18 cellular contexts compared by ENCODE assay signal in the genomic region with DNA sequence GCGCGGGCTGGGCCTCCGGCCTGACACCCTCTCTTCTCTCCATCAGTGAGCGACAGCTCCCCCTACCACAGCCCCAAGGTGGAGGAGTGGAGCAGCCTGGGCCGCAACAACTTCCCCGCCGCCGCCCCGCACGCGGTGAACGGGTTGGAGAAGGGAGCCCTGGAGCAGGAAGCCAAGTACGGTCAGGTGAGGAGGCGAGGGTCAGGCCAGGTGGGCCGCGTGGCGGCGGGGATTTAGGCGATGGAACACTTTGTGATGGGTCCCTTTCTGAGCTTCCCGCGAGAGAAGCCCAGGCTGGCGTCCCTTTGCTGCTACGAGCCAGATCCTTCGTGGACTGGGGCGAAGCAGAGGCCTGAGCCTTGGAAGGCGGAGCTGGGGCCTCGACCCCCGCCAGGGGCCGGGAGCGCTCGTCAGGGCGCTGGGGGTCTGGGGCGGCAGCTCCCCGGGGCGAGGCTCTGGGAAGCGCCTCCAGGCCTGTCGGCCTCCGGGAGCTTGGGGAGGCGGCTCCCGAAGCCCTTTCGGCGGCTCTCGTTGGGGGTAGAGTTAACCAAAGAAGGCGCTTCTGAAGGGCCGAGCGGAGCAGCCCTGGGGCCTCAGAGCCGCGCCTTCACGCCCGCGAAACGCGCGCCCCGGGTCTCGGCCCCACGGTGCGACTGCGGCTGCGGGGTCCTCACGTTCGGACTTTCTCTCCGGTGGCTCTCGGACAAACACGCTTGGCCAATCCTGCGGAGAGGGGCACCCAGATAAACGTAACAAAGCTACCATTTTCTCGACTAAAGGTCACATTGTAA. TPM values are rescaled to one million over a fixed set of nuclear protein-coding genes. Genes with fewer than 3 reads are reported as not detected.
DNase-seq lines count a peak whose midpoint lies in the region; ATAC-seq lines count a peak whose summit lies in the region.
"Had no signal": no experiment of that assay in that cellular context is flagged by ENCODE, and none has a peak within 500 bp of the region (broad histone marks: within the 10 kb centered on the region; RNA-seq: fewer than 3 reads in every experiment).

No MANE protein-coding gene starts in this region.

- peaks cover 2 to 10% of the 10 kb centered on the region in 2 donors for H3K4me1 Mint-ChIP-seq in immature natural killer cell

- H3K36me3 ChIP-seq in skeletal muscle satellite cell (ENCODE audit: insufficient read depth, low read length): no peaks in the 10 kb centered on the region

- peaks cover 20 to 36% (median 20%) of the 10 kb centered on the region in 3 donors for H3K27me3 Mint-ChIP-seq in immature natural killer cell (ENCODE audit: low read depth in 3 of 3)

- peak overlapping the region; percentile 94 for H3K4me2 ChIP-seq in skeletal muscle satellite cell (ENCODE audit: low read length)

- peaks cover 0 to 15% (median 4%) of the 10 kb centered on the region in 3 donors for H3K36me3 Mint-ChIP-seq in immature natural killer cell

- no peak overlapping the region for H3K27ac Mint-ChIP-seq in immature natural killer cell
- H3K27ac Mint-ChIP-seq: CD4-positive, alpha-beta memory T cell; dendritic cell treated with granulocyte-macrophage colony-stimulating factor and Interleukin-4, amounts not matched to agents 40 ng/mL and 50 ng/mL, for 4 days had no signal

- peak; percentile 36 for DNase-seq in DMS53 (lab: John Stamatoyannopoulos, UW)
- no peak for DNase-seq in DMS53 treated with DMSO at 0.1 percent for 48 hours (lab: John Stamatoyannopoulos, UW; ENCODE audit: unreplicated experiment)
- peak; percentile 82 for DNase-seq in ecto neural progenitor cell (ENCODE audit: low spot score)
- DNase-seq in islet precursor cell: peak; percentile 73
- DNase-seq in immature natural killer cell: no peak
- DNase-seq in NCI-H446 (lab: John Stamatoyannopoulos, UW): no peak
- DNase-seq: activated T-cell treated with anti-CD3 and anti-CD28 coated beads, Interleukin-2, amount 50 U/mL, for 72 hours; amniotic stem cell; CD4-positive, alpha-beta memory T cell; foreskin keratinocyte; GDM1; naive thymus-derived CD4-positive, alpha-beta T cell; NCI-H2029 treated with DMSO at 0.1 percent for 48 hours; stimulated activated naive CD4-positive, alpha-beta T cell treated with Interleukin-2 at 50 U/mL for 16 hours; T-helper 2 cell had no signal

- H3K9me3 ChIP-seq in skeletal muscle satellite cell (replicated peaks; ENCODE audit: low read length): no peaks in the 10 kb centered on the region

- peaks cover 44% of the 10 kb centered on the region for H3K4me1 ChIP-seq in skeletal muscle satellite cell (ENCODE audit: control insufficient read depth, insufficient read depth, low read length)
- H3K4me1 ChIP-seq: foreskin keratinocyte had no signal

- H3K4me3 ChIP-seq in skeletal muscle satellite cell (ENCODE audit: low read length): peak overlapping the region; percentile 15

- H3K9ac ChIP-seq in skeletal muscle satellite cell (ENCODE audit: low read depth, low read length): peak overlapping the region; percentile 37

- no peak for ATAC-seq in GM18519 (IDR thresholded peaks at IDR 0.05; ENCODE audit: low FRiP score, unreplicated experiment)
- ATAC-seq: activated T-cell treated with anti-CD3 and anti-CD28 coated beads, Interleukin-2, amount 50 U/mL, for 72 hours; foreskin keratinocyte; naive thymus-derived CD4-positive, alpha-beta T cell had no signal

- no peak overlapping the region for H3K4me3 Mint-ChIP-seq in immature natural killer cell
- H3K4me3 Mint-ChIP-seq: dendritic cell treated with granulocyte-macrophage colony-stimulating factor and Interleukin-4, amounts not matched to agents 40 ng/mL and 50 ng/mL, for 4 days had no signal

- peaks cover 23% of the 10 kb centered on the region for H3K27me3 ChIP-seq in skeletal muscle satellite cell (ENCODE audit: control insufficient read depth, insufficient read depth, low read length)

- peaks cover 8 to 44% (median 20%) of the 10 kb centered on the region in 6 donors for H3K9me3 Mint-ChIP-seq in immature natural killer cell
- H3K9me3 Mint-ChIP-seq: activated T-cell treated with anti-CD3 and anti-CD28 coated beads, Interleukin-2, amount 50 U/mL, for 72 hours had no signal

RNA-seq across cellular contexts. Expression of a gene that starts 5.0 kb away (rescaled TPM):
- 1.7 and 2.0 TPM in 2 replicates for total RNA-seq in skeletal muscle satellite cell (2012; rRNA removed)
- under 1 TPM in 1 of 3 donors, not detected in 2; 0.07 TPM for polyA plus RNA-seq in immature natural killer cell
- total RNA-seq: CD4-positive, alpha-beta memory T cell; naive thymus-derived CD4-positive, alpha-beta T cell had no signal

Comparison
In these comparisons a context has a peak if more than half of its experiments do, and no peak if none do; other contexts are left out.
1. DNase-seq: peak in DMS53 (single experiment), ecto neural progenitor cell (single experiment) and islet precursor cell (single experiment); none in DMS53 treated with DMSO at 0.1 percent for 48 hours (single experiment), immature natural killer cell (0 of 3) and NCI-H446 (0 of 2).